Comparison of ENCODE assay signal across 34 cellular contexts in genomic region chr2:123157016-123157415, GRCh38.
"Had no signal": no experiment of that assay in that cellular context is flagged by ENCODE, and none has a peak within 500 bp of the region (broad histone marks: within the 10 kb centered on the region; RNA-seq: fewer than 3 reads in every experiment).

No MANE protein-coding gene starts in this region.

- H3K27ac ChIP-seq: adrenal gland, body of pancreas, brain microvascular endothelial cell, breast epithelium, WERI-Rb-1 had no signal

- H3K36me3 ChIP-seq: adrenal gland, brain microvascular endothelial cell, WERI-Rb-1 had no signal

- H3K4me3 ChIP-seq: adrenal gland, body of pancreas, breast epithelium had no signal

- H3K9me3 ChIP-seq: adrenal gland, body of pancreas, breast epithelium had no signal

- H3K4me1 ChIP-seq: adrenal gland, body of pancreas, breast epithelium had no signal

- H3K27me3 ChIP-seq: adrenal gland, body of pancreas, brain microvascular endothelial cell, breast epithelium had no signal

- DNase-seq: activated CD4-positive, alpha-beta memory T cell treated with anti-CD3 and anti-CD28 coated beads, Interleukin-2, amount 10 ng/mL, durations not matched to agents 7 days and 5 days; activated CD4-positive, alpha-beta T cell treated with anti-CD3 and anti-CD28 coated beads for 1 hour; activated CD4-positive, alpha-beta T cell treated with anti-CD3 and anti-CD28 coated beads for 36 hours; activated CD4-positive, alpha-beta T cell treated with anti-CD3 and anti-CD28 coated beads for 48 hours; activated CD4-positive, alpha-beta T cell treated with anti-CD3 and anti-CD28 coated beads, Interleukin-2, amount 10 ng/mL, durations not matched to agents 7 days and 5 days; activated CD4-positive, alpha-beta T cell treated with anti-CD3 and anti-CD28 coated beads, Interleukin-2, amount 50 U/mL, for 48 hours; activated CD4-positive, CD25-positive, alpha-beta regulatory T cell; activated CD8-positive, alpha-beta memory T cell treated with anti-CD3 and anti-CD28 coated beads for 24 hours; activated CD8-positive, alpha-beta memory T cell treated with anti-CD3 and anti-CD28 coated beads, Interleukin-2, amount 10 ng/mL, durations not matched to agents 7 days and 5 days; activated CD8-positive, alpha-beta memory T cell treated with anti-CD3 and anti-CD28 coated beads, Interleukin-2, amount 50 U/mL, for 48 hours; activated CD8-positive, alpha-beta T cell treated with anti-CD3 and anti-CD28 coated beads, Interleukin-2, amount 10 ng/mL, durations not matched to agents 7 days and 5 days; activated effector memory CD4-positive, alpha-beta T cell treated with anti-CD3 and anti-CD28 coated beads, Interleukin-2, amount 50 U/mL, for 16 hours; activated gamma-delta T cell treated with Interleukin-2 at 50 U/mL for 16 hours; activated naive CD4-positive, alpha-beta T cell; activated naive CD4-positive, alpha-beta T cell treated with anti-CD3 and anti-CD28 coated beads for 36 hours; activated naive CD4-positive, alpha-beta T cell treated with anti-CD3 and anti-CD28 coated beads, Interleukin-2, amount 50 U/mL, for 16 hours; activated naive CD8-positive, alpha-beta T cell treated with anti-CD3 and anti-CD28 coated beads for 36 hours; activated T-cell treated with anti-CD3 and anti-CD28 coated beads, Interleukin-2, amount 50 U/mL, for 1 hour; activated T-cell treated with anti-CD3 and anti-CD28 coated beads, Interleukin-2, amount 50 U/mL, for 4 hours; activated T-cell treated with anti-CD3 and anti-CD28 coated beads, Interleukin-2, amount 50 U/mL, for 72 hours; adrenal gland; amniotic stem cell; aorta; body of pancreas; brain microvascular endothelial cell; central memory CD4-positive, alpha-beta T cell; T-helper 2 cell; T-helper 9 cell; WERI-Rb-1 had no signal

- ATAC-seq: activated CD4-positive, alpha-beta T cell treated with anti-CD3 and anti-CD28 coated beads for 36 hours; activated CD4-positive, CD25-positive, alpha-beta regulatory T cell treated with anti-CD3 and anti-CD28 coated beads, Interleukin-2, amount 50 U/mL, for 24 hours; activated CD8-positive, alpha-beta memory T cell treated with anti-CD3 and anti-CD28 coated beads, Interleukin-2, amount 10 ng/mL, durations not matched to agents 7 days and 5 days; activated CD8-positive, alpha-beta T cell treated with anti-CD3 and anti-CD28 coated beads, Interleukin-2, amount 10 ng/mL, durations not matched to agents 7 days and 5 days; activated naive CD4-positive, alpha-beta T cell treated with anti-CD3 and anti-CD28 coated beads, Interleukin-2, amount 50 U/mL, for 72 hours; activated T-cell treated with anti-CD3 and anti-CD28 coated beads, Interleukin-2, amount 50 U/mL, for 4 hours; activated T-cell treated with anti-CD3 and anti-CD28 coated beads, Interleukin-2, amount 50 U/mL, for 72 hours; activated T-helper 17 cell treated with anti-CD3 and anti-CD28 coated beads, Interleukin-2, amount 50 U/mL, for 72 hours; body of pancreas; WTC11 had no signal
